Comparison of ENCODE assay signal across 16 cellular contexts in the genomic region with DNA sequence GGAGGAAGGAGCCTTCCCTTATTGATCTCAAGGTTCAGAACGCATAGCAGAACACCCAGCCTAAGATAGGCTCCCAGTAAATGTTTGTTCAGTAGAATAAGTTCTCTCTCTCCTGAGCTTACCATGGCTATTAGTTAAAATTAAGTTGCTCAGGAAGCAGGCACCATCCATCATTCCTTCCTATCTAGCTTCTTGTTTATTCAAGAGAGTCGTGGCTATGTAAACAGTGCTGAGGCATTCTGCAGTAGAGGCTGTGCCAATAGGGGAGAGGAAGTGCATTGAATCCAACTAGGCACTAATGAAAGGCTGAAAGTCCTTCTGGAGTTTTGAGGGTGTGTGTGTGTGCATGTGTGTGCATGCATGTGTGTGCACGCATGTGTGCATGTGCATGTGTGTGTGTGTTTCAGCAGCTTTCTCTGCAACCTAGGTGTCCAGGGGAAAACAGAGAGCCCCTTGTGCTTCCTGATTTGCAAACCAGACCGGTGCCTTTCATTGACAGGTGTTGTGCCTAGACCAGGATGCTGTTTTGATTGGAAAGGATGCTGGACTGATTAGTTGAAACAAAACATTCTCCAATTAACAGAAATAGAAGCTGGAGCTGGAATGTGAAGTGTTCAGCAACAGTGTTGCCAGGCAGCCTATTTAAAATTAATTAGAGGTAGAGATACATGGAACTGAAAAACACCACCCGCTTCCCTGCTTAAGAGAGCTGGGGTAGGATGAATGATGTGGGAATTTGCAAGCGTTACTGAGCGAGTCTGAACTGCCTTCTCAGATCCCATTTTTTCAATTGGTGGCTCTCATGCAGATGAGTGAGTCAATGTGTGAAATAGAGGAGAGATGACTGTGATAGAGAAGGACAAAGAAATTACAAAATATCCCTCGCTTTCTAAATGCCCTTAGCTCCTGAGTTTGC.
DNase-seq lines count a peak whose midpoint lies in the region; ATAC-seq, FAIRE-seq and TF ChIP-seq lines count a peak whose summit lies in the region.
"Had no signal": no experiment of that assay in that cellular context is flagged by ENCODE, and none has a peak within 500 bp of the region (broad histone marks: within the 10 kb centered on the region; RNA-seq: fewer than 3 reads in every experiment).

No MANE protein-coding gene starts in this region.

- H3K4me3 ChIP-seq in right atrium auricular region = no peak overlapping the region
- no peak overlapping the region for H3K4me3 ChIP-seq in astrocyte (ENCODE audit: insufficient read depth, low read depth, low read length)
- H3K4me3 ChIP-seq in right lobe of liver = no peak overlapping the region
- H3K4me3 ChIP-seq: K562, skin epidermis, transverse colon had no signal

- H3K27me3 ChIP-seq in right atrium auricular region (no peaks in the 10 kb centered on the region), astrocyte (ENCODE audit: insufficient read depth, low read length) (no peaks in the 10 kb centered on the region), right lobe of liver (no peaks in the 10 kb centered on the region)
- H3K27me3 ChIP-seq: brain microvascular endothelial cell, transverse colon had no signal

- H3K4me2 ChIP-seq in astrocyte (ENCODE audit: low read length) = peak overlapping the region; percentile 48

- H3K36me3 ChIP-seq in right atrium auricular region = no peaks in the 10 kb centered on the region
- no peaks in the 10 kb centered on the region for H3K36me3 ChIP-seq in astrocyte (ENCODE audit: insufficient read depth, low read length)
- no peaks in the 10 kb centered on the region for H3K36me3 ChIP-seq in right lobe of liver
- H3K36me3 ChIP-seq: brain microvascular endothelial cell, transverse colon had no signal

- H3K9me3 Mint-ChIP-seq in astrocyte (ENCODE audit: unreplicated experiment) (no peaks in the 10 kb centered on the region), immature natural killer cell (peaks cover 0 to 2% (median 0%) of the 10 kb centered on the region in 6 donors)

- TF ChIP-seq CTCF in right atrium auricular region (IDR thresholded peaks at IDR 0.05) (no peak), astrocyte (IDR thresholded peaks at IDR 0.05; ENCODE audit: insufficient read depth, low read depth, low read length) (no peak), right lobe of liver (IDR thresholded peaks at IDR 0.05) (no peak)

- H3K27me3 Mint-ChIP-seq in astrocyte (ENCODE audit: low read depth, unreplicated experiment) (peaks cover 10% of the 10 kb centered on the region), immature natural killer cell (ENCODE audit: low read depth in 3 of 3) (peaks cover 0 to 3% (median 2%) of the 10 kb centered on the region in 3 donors)

- H3K27ac Mint-ChIP-seq in astrocyte (ENCODE audit: unreplicated experiment) = no peak overlapping the region
- no peak overlapping the region for H3K27ac Mint-ChIP-seq in immature natural killer cell

- H2AFZ ChIP-seq in astrocyte (ENCODE audit: low read depth, low read length) = no peak overlapping the region

- no peak overlapping the region for H3K4me3 Mint-ChIP-seq in astrocyte (ENCODE audit: unreplicated experiment)
- no peak overlapping the region for H3K4me3 Mint-ChIP-seq in immature natural killer cell

- H3K9me3 ChIP-seq in right atrium auricular region (no peaks in the 10 kb centered on the region), astrocyte (ENCODE audit: insufficient read depth, low read depth, low read length) (no peaks in the 10 kb centered on the region), right lobe of liver (no peaks in the 10 kb centered on the region)
- H3K9me3 ChIP-seq: transverse colon had no signal

- DNase-seq in Right ventricle myocardium superior (no peak), right atrium auricular region (ENCODE audit: low spot score) (no peak), astrocyte (ENCODE audit: low read depth) (peak; percentile 86), right lobe of liver (no peak), immature natural killer cell (no peak), GM19240 (ENCODE audit: insufficient read length, low spot score) (no peak), H54 (ENCODE audit: insufficient read length, low spot score) (no peak)
- no peak for DNase-seq in activated effector memory CD4-positive, alpha-beta T cell treated with Interleukin-2 at 50 U/mL for 16 hours
- DNase-seq: activated T-cell treated with anti-CD3 and anti-CD28 coated beads for 4 hours, brain microvascular endothelial cell, NCI-H2171 treated with DMSO at 0.1 percent for 48 hours, transverse colon had no signal

- intact Hi-C loops in Right ventricle myocardium superior (cut with DNase I) = no loop called here
- intact Hi-C loops in right lobe of liver (cut with DNase I) = no loop called here

- TF ChIP-seq POLR2A in right lobe of liver (IDR thresholded peaks at IDR 0.05) = no peak
- TF ChIP-seq POLR2A in H54 (IDR thresholded peaks at IDR 0.05; ENCODE audit: low read depth, low read length) = no peak

- ATAC-seq in Right ventricle myocardium superior (ENCODE audit: poor library complexity) (peak; percentile 65), right lobe of liver (peak in 3 of 4 donors; percentile 46 to 63 (median 53))
- ATAC-seq: HCT116, K562 had no signal

- H3K36me3 Mint-ChIP-seq in astrocyte (ENCODE audit: low read depth, unreplicated experiment) = no peaks in the 10 kb centered on the region
- no peaks in the 10 kb centered on the region for H3K36me3 Mint-ChIP-seq in immature natural killer cell

- H3K4me1 ChIP-seq in right atrium auricular region (peaks cover 0 to 18% of the 10 kb centered on the region in 2 donors), astrocyte (ENCODE audit: insufficient read depth, low read length) (peaks cover 15% of the 10 kb centered on the region), right lobe of liver (no peaks in the 10 kb centered on the region)

- H3K27ac ChIP-seq in right atrium auricular region = peak overlapping the region in 1 of 2 donors; percentile 18
- H3K27ac ChIP-seq in astrocyte (ENCODE audit: low read depth, low read length) = no peak overlapping the region
- no peak overlapping the region for H3K27ac ChIP-seq in right lobe of liver
- H3K27ac ChIP-seq: brain microvascular endothelial cell, transverse colon had no signal

- FAIRE-seq in astrocyte (lab: Jason Lieb, UNC) = no peak
- FAIRE-seq in H54 (lab: Jason Lieb, UNC) = no peak
- FAIRE-seq: endometrium, K562 had no signal

- WGBS in right lobe of liver (ENCODE audit: insufficient coverage, low coverage, low lambda C conversion rate, missing lambda C conversion rate) = 24% methylated on average over 8 of the region's 8 CpGs

- H3K9ac ChIP-seq in astrocyte (ENCODE audit: low read length) = no peak overlapping the region

- peaks cover 2% of the 10 kb centered on the region for H3K4me1 Mint-ChIP-seq in astrocyte (ENCODE audit: low read depth, unreplicated experiment)
- H3K4me1 Mint-ChIP-seq in immature natural killer cell = no peaks in the 10 kb centered on the region

- H3K79me2 ChIP-seq in astrocyte (ENCODE audit: insufficient read depth, low read length) = no peaks in the 10 kb centered on the region

- peaks cover 3% of the 10 kb centered on the region for H4K20me1 ChIP-seq in astrocyte (ENCODE audit: insufficient read depth, low read length)
